Comparison of ENCODE assay signal across 1 cellular context in genomic region chr19:33080761-33081681, GRCh38.
TF ChIP-seq lines count a peak whose summit lies in the region.

Gene GPATCH1 (plus strand): TSS chr19:33081181. CDS start chr19:33081194, 13 bp downstream.

TF ChIP-seq in GM12878, 131 proteins besides CTCF, POLR2A, EP300 and RAD21 (continued from another document):
- TF ChIP-seq POLR2AphosphoS2 (IDR thresholded peaks at IDR 0.05; ENCODE audit: low read depth, low read length), result peak; percentile 66; the same call in 1 of the 2 replicates
- TF ChIP-seq, protein P1, sequence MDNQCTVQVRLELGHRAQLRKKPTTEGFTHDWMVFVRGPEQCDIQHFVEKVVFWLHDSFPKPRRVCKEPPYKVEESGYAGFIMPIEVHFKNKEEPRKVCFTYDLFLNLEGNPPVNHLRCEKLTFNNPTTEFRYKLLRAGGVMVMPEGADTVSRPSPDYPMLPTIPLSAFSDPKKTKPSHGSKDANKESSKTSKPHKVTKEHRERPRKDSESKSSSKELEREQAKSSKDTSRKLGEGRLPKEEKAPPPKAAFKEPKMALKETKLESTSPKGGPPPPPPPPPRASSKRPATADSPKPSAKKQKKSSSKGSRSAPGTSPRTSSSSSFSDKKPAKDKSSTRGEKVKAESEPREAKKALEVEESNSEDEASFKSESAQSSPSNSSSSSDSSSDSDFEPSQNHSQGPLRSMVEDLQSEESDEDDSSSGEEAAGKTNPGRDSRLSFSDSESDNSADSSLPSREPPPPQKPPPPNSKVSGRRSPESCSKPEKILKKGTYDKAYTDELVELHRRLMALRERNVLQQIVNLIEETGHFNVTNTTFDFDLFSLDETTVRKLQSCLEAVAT (IDR thresholded peaks at IDR 0.05), result peak; percentile 64
- TF ChIP-seq, protein P2, sequence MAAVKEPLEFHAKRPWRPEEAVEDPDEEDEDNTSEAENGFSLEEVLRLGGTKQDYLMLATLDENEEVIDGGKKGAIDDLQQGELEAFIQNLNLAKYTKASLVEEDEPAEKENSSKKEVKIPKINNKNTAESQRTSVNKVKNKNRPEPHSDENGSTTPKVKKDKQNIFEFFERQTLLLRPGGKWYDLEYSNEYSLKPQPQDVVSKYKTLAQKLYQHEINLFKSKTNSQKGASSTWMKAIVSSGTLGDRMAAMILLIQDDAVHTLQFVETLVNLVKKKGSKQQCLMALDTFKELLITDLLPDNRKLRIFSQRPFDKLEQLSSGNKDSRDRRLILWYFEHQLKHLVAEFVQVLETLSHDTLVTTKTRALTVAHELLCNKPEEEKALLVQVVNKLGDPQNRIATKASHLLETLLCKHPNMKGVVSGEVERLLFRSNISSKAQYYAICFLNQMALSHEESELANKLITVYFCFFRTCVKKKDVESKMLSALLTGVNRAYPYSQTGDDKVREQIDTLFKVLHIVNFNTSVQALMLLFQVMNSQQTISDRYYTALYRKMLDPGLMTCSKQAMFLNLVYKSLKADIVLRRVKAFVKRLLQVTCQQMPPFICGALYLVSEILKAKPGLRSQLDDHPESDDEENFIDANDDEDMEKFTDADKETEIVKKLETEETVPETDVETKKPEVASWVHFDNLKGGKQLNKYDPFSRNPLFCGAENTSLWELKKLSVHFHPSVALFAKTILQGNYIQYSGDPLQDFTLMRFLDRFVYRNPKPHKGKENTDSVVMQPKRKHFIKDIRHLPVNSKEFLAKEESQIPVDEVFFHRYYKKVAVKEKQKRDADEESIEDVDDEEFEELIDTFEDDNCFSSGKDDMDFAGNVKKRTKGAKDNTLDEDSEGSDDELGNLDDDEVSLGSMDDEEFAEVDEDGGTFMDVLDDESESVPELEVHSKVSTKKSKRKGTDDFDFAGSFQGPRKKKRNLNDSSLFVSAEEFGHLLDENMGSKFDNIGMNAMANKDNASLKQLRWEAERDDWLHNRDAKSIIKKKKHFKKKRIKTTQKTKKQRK (IDR thresholded peaks at IDR 0.05; ENCODE audit: low read depth, low read length), result no peak
- TF ChIP-seq TAF1 (IDR thresholded peaks at IDR 0.05; ENCODE audit: borderline replicate concordance, low read depth, low read length), result peak; percentile 85; the same call in 1 of the 2 replicates
- TF ChIP-seq, protein P3, sequence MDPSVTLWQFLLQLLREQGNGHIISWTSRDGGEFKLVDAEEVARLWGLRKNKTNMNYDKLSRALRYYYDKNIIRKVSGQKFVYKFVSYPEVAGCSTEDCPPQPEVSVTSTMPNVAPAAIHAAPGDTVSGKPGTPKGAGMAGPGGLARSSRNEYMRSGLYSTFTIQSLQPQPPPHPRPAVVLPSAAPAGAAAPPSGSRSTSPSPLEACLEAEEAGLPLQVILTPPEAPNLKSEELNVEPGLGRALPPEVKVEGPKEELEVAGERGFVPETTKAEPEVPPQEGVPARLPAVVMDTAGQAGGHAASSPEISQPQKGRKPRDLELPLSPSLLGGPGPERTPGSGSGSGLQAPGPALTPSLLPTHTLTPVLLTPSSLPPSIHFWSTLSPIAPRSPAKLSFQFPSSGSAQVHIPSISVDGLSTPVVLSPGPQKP (IDR thresholded peaks at IDR 0.05; ENCODE audit: low read depth, low read length), result peak; percentile 70
- TF ChIP-seq NBN (IDR thresholded peaks at IDR 0.05), result 0 out of 2 replicates have a peak, but pooled peaks have one; percentile 68
